In genomic region chr3:12842469-12842868, GRCh38 we compare ENCODE assay signal across 1 cellular context.
TF ChIP-seq lines count a peak whose summit lies in the region.

No MANE protein-coding gene starts in this region.

TF ChIP-seq in A549, 52 proteins besides CTCF, POLR2A, EP300 and RAD21 (continued from another document):
- TF ChIP-seq HES2 (IDR thresholded peaks at IDR 0.05) = no peak
